In genomic region chr4:138242076-138242829, GRCh38 we compare ENCODE assay signal across 8 cellular contexts.
DNase-seq lines count a peak whose midpoint lies in the region; ATAC-seq lines count a peak whose summit lies in the region.

SLC7A11 (minus strand) TSS chr4:138242349; CDS start chr4:138242069, 280 bp downstream.

- H3K27ac ChIP-seq in cingulate gyrus (ENCODE audit: low read depth, low read length) = peak within 1 kb of the TSS; percentile 75

- ATAC-seq in GM18511 (IDR thresholded peaks at IDR 0.05; ENCODE audit: unreplicated experiment) (peak; percentile 98), HG02970 (IDR thresholded peaks at IDR 0.05; ENCODE audit: low FRiP score, unreplicated experiment) (peak; percentile 100)

- DNase-seq in AG08395 (ENCODE audit: low spot score) = peak; percentile 76
- peak; percentile 96 for DNase-seq in NCI-H146 treated with DMSO at 0.1 percent for 48 hours (lab: John Stamatoyannopoulos, UW; ENCODE audit: unreplicated experiment)
- peak in 4 of 5 experiments; percentile 3 to 98 (median 6) for DNase-seq in T-helper 2 cell
- peak; percentile 98 for DNase-seq in kidney glomerular epithelial cell (lab: John Stamatoyannopoulos, UW)
- DNase-seq in stimulated activated CD4-positive, alpha-beta T cell treated with anti-CD3 and anti-CD28 coated beads, Interleukin-2, amount 100 ng/mL, for 48 hours = peak; percentile 10 to 22

Comparison
In these comparisons a context has a peak if more than half of its experiments do, and no peak if none do; other contexts are left out.
1. Peak in every context shown above with its lines: DNase-seq, ATAC-seq and H3K27ac ChIP-seq.
2. DNase-seq: peak in every context shown above with its lines; median percentile 98 in kidney glomerular epithelial cell; 96 in NCI-H146 treated with DMSO at 0.1 percent for 48 hours; 76 in AG08395; 16 in stimulated activated CD4-positive, alpha-beta T cell treated with anti-CD3 and anti-CD28 coated beads, Interleukin-2, amount 100 ng/mL, for 48 hours; 6 in T-helper 2 cell.